18 cellular contexts compared by ENCODE assay signal in the genomic region with DNA sequence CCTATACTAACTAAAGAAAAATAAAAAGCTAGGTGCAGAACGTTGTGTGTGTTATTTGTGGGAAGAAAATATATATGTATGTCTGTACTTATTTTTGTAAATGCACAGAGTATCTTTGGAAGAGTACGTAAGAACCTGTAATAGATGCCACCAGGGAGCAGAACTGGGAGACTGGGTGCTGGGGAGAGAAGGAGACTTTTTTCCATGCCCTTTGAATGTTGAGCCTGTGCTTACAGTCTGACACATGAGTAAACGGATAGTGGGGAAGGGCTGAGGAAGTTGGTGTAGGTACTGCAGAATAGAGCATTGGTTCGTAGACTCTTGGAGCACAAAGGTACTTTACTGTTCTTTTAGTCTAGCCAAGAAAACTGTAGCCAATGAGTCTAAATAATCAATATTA. TPM values are rescaled to one million over a fixed set of nuclear protein-coding genes. Genes with fewer than 3 reads are reported as not detected.
DNase-seq lines count a peak whose midpoint lies in the region; ATAC-seq and TF ChIP-seq lines count a peak whose summit lies in the region.
"Had no signal": no experiment of that assay in that cellular context is flagged by ENCODE, and none has a peak within 500 bp of the region (broad histone marks: within the 10 kb centered on the region; RNA-seq: fewer than 3 reads in every experiment).

No MANE protein-coding gene starts in this region.

- H3K27me3 ChIP-seq in CD8-positive, alpha-beta memory T cell (ENCODE audit: insufficient read depth, low read length, poor library complexity, severe bottlenecking), result peaks cover 27% of the 10 kb centered on the region
- H3K27me3 ChIP-seq in psoas muscle (ENCODE audit: insufficient read depth in 3 of 3, low read length in 2 of 3), result peaks cover 0 to 44% (median 18%) of the 10 kb centered on the region in 3 donors
- H3K27me3 ChIP-seq: Peyer's patch, vagina had no signal

- no peak overlapping the region for H3K27ac ChIP-seq in CD8-positive, alpha-beta memory T cell (ENCODE audit: low read depth, low read length)
- no peak overlapping the region for H3K27ac ChIP-seq in psoas muscle
- H3K27ac ChIP-seq: left ventricle myocardium inferior, SK-N-MC, skin epidermis had no signal

- no peak for DNase-seq in CD14-positive monocyte (ENCODE audit: low spot score)
- DNase-seq in CD8-positive, alpha-beta memory T cell, result no peak
- no peak for DNase-seq in activated B cell treated with CpG ODN at 0.5 μM for 24 hours
- no peak for DNase-seq in memory B cell (ENCODE audit: low spot score in 2 of 2)
- no peak for DNase-seq in H4 (ENCODE audit: low spot score)
- no peak for DNase-seq in psoas muscle
- DNase-seq in omental fat pad (ENCODE audit: low spot score), result no peak
- DNase-seq: activated CD4-positive, alpha-beta T cell treated with anti-CD3 and anti-CD28 coated beads for 48 hours; esophagus squamous epithelium; GF-D8; left ventricle myocardium inferior; NCI-H146; Peyer's patch; stimulated activated CD4-positive, alpha-beta T cell treated with anti-CD3 and anti-CD28 coated beads, Interleukin-4, amount 100 ng/mL, for 1 hour had no signal

- POLR2A ChIA-PET in CD8-positive, alpha-beta memory T cell (lab: Charles Lee), result no interaction called here
- POLR2A ChIA-PET in activated B cell treated with CpG ODN at 0.5 μM for 24 hours (lab: Charles Lee), result interaction anchor here (4.9 kb wide), 1 partner anchor 37 kb away, joined by 66 read pairs; the partner anchor contains the start of genes FKBP14 and PLEKHA8

- H3K4me1 Mint-ChIP-seq in CD14-positive monocyte, result peaks cover 26% of the 10 kb centered on the region
- H3K4me1 Mint-ChIP-seq in CD8-positive, alpha-beta memory T cell, result peaks cover 8 to 21% (median 11%) of the 10 kb centered on the region in 3 donors
- peaks cover 28% of the 10 kb centered on the region for H3K4me1 Mint-ChIP-seq in activated B cell treated with CpG ODN at 0.5 μM for 24 hours
- H3K4me1 Mint-ChIP-seq in memory B cell, result peaks cover 18% of the 10 kb centered on the region

- H3K36me3 Mint-ChIP-seq in CD14-positive monocyte, result peaks cover 7 to 8% of the 10 kb centered on the region in 2 donors
- H3K36me3 Mint-ChIP-seq in CD8-positive, alpha-beta memory T cell, result peaks cover 0 to 5% (median 0%) of the 10 kb centered on the region in 3 donors
- peaks cover 6% of the 10 kb centered on the region for H3K36me3 Mint-ChIP-seq in activated B cell treated with CpG ODN at 0.5 μM for 24 hours (ENCODE audit: low read depth)
- H3K36me3 Mint-ChIP-seq in memory B cell, result no peaks in the 10 kb centered on the region

- H3K4me1 ChIP-seq in CD8-positive, alpha-beta memory T cell (ENCODE audit: insufficient read depth, low read length), result no peaks in the 10 kb centered on the region
- H3K4me1 ChIP-seq in psoas muscle, result no peaks in the 10 kb centered on the region

- peaks cover 8 to 26% (median 23%) of the 10 kb centered on the region in 7 donors for H3K9me3 Mint-ChIP-seq in CD14-positive monocyte
- H3K9me3 Mint-ChIP-seq in CD8-positive, alpha-beta memory T cell, result peaks cover 7 to 27% (median 17%) of the 10 kb centered on the region in 5 donors
- peaks cover 4% of the 10 kb centered on the region for H3K9me3 Mint-ChIP-seq in activated B cell treated with CpG ODN at 0.5 μM for 24 hours
- no peaks in the 10 kb centered on the region for H3K9me3 Mint-ChIP-seq in memory B cell

- H3K4me3 Mint-ChIP-seq in CD14-positive monocyte, result peak overlapping the region; percentile 29 to 93
- peak overlapping the region in 6 of 7 donors; percentile 32 to 83 (median 46) for H3K4me3 Mint-ChIP-seq in CD8-positive, alpha-beta memory T cell
- H3K4me3 Mint-ChIP-seq in activated B cell treated with CpG ODN at 0.5 μM for 24 hours, result peak overlapping the region; percentile 87
- H3K4me3 Mint-ChIP-seq in memory B cell, result peak overlapping the region; percentile 72

- H3K27me3 Mint-ChIP-seq in CD14-positive monocyte (ENCODE audit: low read depth in 3 of 3) (peaks cover 5 to 12% (median 8%) of the 10 kb centered on the region in 3 donors), activated B cell treated with CpG ODN at 0.5 μM for 24 hours (no peaks in the 10 kb centered on the region), memory B cell (no peaks in the 10 kb centered on the region)
- H3K27me3 Mint-ChIP-seq in CD8-positive, alpha-beta memory T cell, result peaks cover 46 to 61% of the 10 kb centered on the region in 2 donors

- H3K4me3 ChIP-seq in CD8-positive, alpha-beta memory T cell (ENCODE audit: low read length), result no peak overlapping the region
- H3K4me3 ChIP-seq in psoas muscle, result no peak overlapping the region
- H3K4me3 ChIP-seq: Peyer's patch, skin epidermis had no signal

- intact Hi-C loops in CD14-positive monocyte (cut with micrococcal nuclease) (loop anchor here in 1 of 2 donors (5.0 kb wide), 1 partner anchor 36 kb away; the partner anchor contains the start of genes FKBP14 and PLEKHA8), activated B cell treated with CpG ODN at 0.5 μM for 24 hours (cut with micrococcal nuclease) (no loop called here), psoas muscle (cut with DNase I) (no loop called here)

- no peak for TF ChIP-seq CTCF in CD14-positive monocyte (IDR thresholded peaks at IDR 0.05)
- no peak for TF ChIP-seq CTCF in activated B cell treated with CpG ODN at 0.5 μM for 24 hours (IDR thresholded peaks at IDR 0.05)
- TF ChIP-seq CTCF in psoas muscle (IDR thresholded peaks at IDR 0.05), result no peak
- no peak for TF ChIP-seq CTCF in omental fat pad (IDR thresholded peaks at IDR 0.05)

- ATAC-seq in activated B cell treated with CpG ODN at 0.5 μM for 24 hours (ENCODE audit: low read depth), result no peak
- ATAC-seq in memory B cell (ENCODE audit: low read depth), result no peak
- no peak for ATAC-seq in psoas muscle
- ATAC-seq in omental fat pad (ENCODE audit: low FRiP score), result no peak
- ATAC-seq: GM12878 had no signal

- peak overlapping the region in 1 of 7 donors; percentile 60 for H3K27ac Mint-ChIP-seq in CD14-positive monocyte
- peak overlapping the region in 3 of 8 donors; percentile 41 to 86 (median 53) for H3K27ac Mint-ChIP-seq in CD8-positive, alpha-beta memory T cell
- H3K27ac Mint-ChIP-seq in activated B cell treated with CpG ODN at 0.5 μM for 24 hours, result peak overlapping the region; percentile 43
- H3K27ac Mint-ChIP-seq in memory B cell, result peak overlapping the region; percentile 89

- no peaks in the 10 kb centered on the region for H3K9me3 ChIP-seq in CD8-positive, alpha-beta memory T cell (ENCODE audit: low read length)
- peaks cover 15% of the 10 kb centered on the region for H3K9me3 ChIP-seq in psoas muscle
- H3K9me3 ChIP-seq: Peyer's patch, vagina had no signal

- H3K36me3 ChIP-seq in CD8-positive, alpha-beta memory T cell (ENCODE audit: insufficient read depth, low read length), result no peaks in the 10 kb centered on the region
- H3K36me3 ChIP-seq in psoas muscle (ENCODE audit: insufficient read depth in 1 of 2, low read depth in 1 of 2), result no peaks in the 10 kb centered on the region
- H3K36me3 ChIP-seq: esophagus squamous epithelium, left ventricle myocardium inferior, Peyer's patch, vagina had no signal

- WGBS in psoas muscle, 3 donors, result 77 to 83% (median 81%) methylated on average over 4 of the region's 4 CpGs

- CTCF ChIA-PET in CD8-positive, alpha-beta memory T cell (lab: Charles Lee), result no interaction called here
- CTCF ChIA-PET in activated B cell treated with CpG ODN at 0.5 μM for 24 hours (lab: Charles Lee), result no interaction called here

RNA-seq across cellular contexts. Expression of gene SCRN1, which starts 1.3 kb away (rescaled TPM):
- 10 to 100 TPM in 1 of 2 donors, 1 to 10 TPM in 1; 8.4 to 12.1 TPM for polyA plus RNA-seq in CD14-positive monocyte
- 1 to 10 TPM; 3.5 to 4.3 TPM for total RNA-seq in CD8-positive, alpha-beta memory T cell
- 13.9 TPM for polyA plus RNA-seq in CD8-positive, alpha-beta memory T cell
- total RNA-seq in activated B cell treated with CpG ODN at 0.5 μM for 24 hours, result 48.1 and 48.7 TPM in 2 replicates
- 114 and 128 TPM in 2 replicates for total RNA-seq in H4 (2014; rRNA removed; shearing (Covaris generic))
- 1 to 10 TPM; 2.6 to 6.7 (median 3.3) TPM for total RNA-seq in psoas muscle
- 1 to 10 TPM in 2 of 3 donors, under 1 TPM in 1; 0.80 to 1.3 (median 1.2) TPM for polyA plus RNA-seq in psoas muscle
- 10 to 100 TPM; 19.7 to 43.1 (median 31.0) TPM for total RNA-seq in omental fat pad

RNA-seq across cellular contexts. Expression of gene FKBP14, which starts 35.6 kb away (rescaled TPM):
- polyA plus RNA-seq in CD14-positive monocyte, result 1 to 10 TPM in 1 of 2 donors, under 1 TPM in 1; 0.43 to 1.1 TPM
- total RNA-seq in CD8-positive, alpha-beta memory T cell, result 1 to 10 TPM; 4.1 to 4.6 TPM
- 1.2 TPM for polyA plus RNA-seq in CD8-positive, alpha-beta memory T cell
- total RNA-seq in activated B cell treated with CpG ODN at 0.5 μM for 24 hours, result 7.7 and 11.4 TPM in 2 replicates
- total RNA-seq in H4 (2014; rRNA removed; shearing (Covaris generic)), result 41.0 and 73.1 TPM in 2 replicates
- 1 to 10 TPM; 4.1 to 5.0 (median 4.5) TPM for total RNA-seq in psoas muscle
- polyA plus RNA-seq in psoas muscle, result 1 to 10 TPM in 2 of 3 donors, under 1 TPM in 1; 0.97 to 4.6 (median 2.6) TPM
- 10 to 100 TPM in 2 of 4 donors, 1 to 10 TPM in 2; 5.8 to 10.9 (median 9.1) TPM for total RNA-seq in omental fat pad

RNA-seq across cellular contexts. Expression of gene PLEKHA8, which starts 37.3 kb away (rescaled TPM):
- polyA plus RNA-seq in CD14-positive monocyte (1 to 10 TPM; 2.4 to 2.7 TPM), psoas muscle (1 to 10 TPM; 1.3 to 3.0 (median 1.5) TPM)
- total RNA-seq in CD8-positive, alpha-beta memory T cell, result 1 to 10 TPM; 9.0 to 10.0 TPM
- 3.7 TPM for polyA plus RNA-seq in CD8-positive, alpha-beta memory T cell
- total RNA-seq in activated B cell treated with CpG ODN at 0.5 μM for 24 hours (7.4 and 9.3 TPM in 2 replicates), psoas muscle (1 to 10 TPM; 3.7 to 4.0 (median 3.7) TPM), omental fat pad (10 to 100 TPM in 2 of 4 donors, 1 to 10 TPM in 2; 4.6 to 11.8 (median 8.1) TPM)
- 16.7 and 23.3 TPM in 2 replicates for total RNA-seq in H4 (2014; rRNA removed; shearing (Covaris generic))
